In the genomic region with DNA sequence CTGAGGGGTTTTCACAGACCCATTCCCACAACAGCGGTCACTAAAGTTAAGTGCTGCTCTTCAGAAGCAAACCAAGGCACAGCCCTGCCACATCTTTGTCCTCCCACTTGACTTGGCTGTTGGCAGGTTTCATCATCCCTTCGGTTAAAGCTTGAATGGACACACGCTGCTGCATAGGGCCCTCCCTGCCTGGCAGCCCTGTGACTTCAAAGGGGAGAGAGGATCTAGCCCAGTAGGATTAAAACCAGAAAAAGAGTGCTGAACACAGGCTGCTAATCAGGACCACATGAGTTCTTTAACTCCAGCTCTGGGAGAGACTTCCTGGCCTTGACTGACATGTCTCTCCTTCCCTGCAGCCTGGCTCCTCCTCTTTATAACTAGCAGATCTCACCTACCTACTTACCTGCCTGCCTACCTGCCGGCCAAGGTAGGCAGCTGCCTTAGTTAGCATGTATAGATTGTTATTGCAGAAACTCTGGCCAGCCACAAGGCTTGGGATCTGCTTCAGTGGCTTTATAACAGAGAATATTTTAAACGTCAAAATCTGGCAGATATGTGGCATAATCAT, we compare ENCODE assay signal across 14 cellular contexts. TPM values are rescaled to one million over a fixed set of nuclear protein-coding genes. Genes with fewer than 3 reads are reported as not detected.
DNase-seq lines count a peak whose midpoint lies in the region; ATAC-seq and TF ChIP-seq lines count a peak whose summit lies in the region.
"Had no signal": no experiment of that assay in that cellular context is flagged by ENCODE, and none has a peak within 500 bp of the region (broad histone marks: within the 10 kb centered on the region; RNA-seq: fewer than 3 reads in every experiment).

No MANE protein-coding gene starts in this region.

- H3K4me1 Mint-ChIP-seq in endodermal cell: peaks cover 7% of the 10 kb centered on the region
- H3K4me1 Mint-ChIP-seq: activated CD4-positive, alpha-beta memory T cell treated with anti-CD3 and anti-CD28 coated beads, Interleukin-2, amount 10 ng/mL, durations not matched to agents 7 days and 5 days had no signal

- ATAC-seq in omental fat pad (ENCODE audit: low FRiP score) (peak; percentile 62), GM19035 (IDR thresholded peaks at IDR 0.05; ENCODE audit: unreplicated experiment) (no peak)

- no peaks in the 10 kb centered on the region for H3K4me1 ChIP-seq in endodermal cell (ENCODE audit: control insufficient read depth, insufficient read depth, low read length)

- H3K27ac Mint-ChIP-seq in endodermal cell: peak overlapping the region; percentile 12
- H3K27ac Mint-ChIP-seq: activated CD4-positive, alpha-beta memory T cell treated with anti-CD3 and anti-CD28 coated beads, Interleukin-2, amount 10 ng/mL, durations not matched to agents 7 days and 5 days had no signal

- H3K27me3 ChIP-seq in endodermal cell (ENCODE audit: control insufficient read depth, insufficient read depth, low read length, poor library complexity, severe bottlenecking): no peaks in the 10 kb centered on the region
- H3K27me3 ChIP-seq: ovary had no signal

- H3K27me3 Mint-ChIP-seq in endodermal cell (ENCODE audit: insufficient read depth): peaks cover 3% of the 10 kb centered on the region

- DNase-seq in DMS153 (lab: John Stamatoyannopoulos, UW) (peak; percentile 48), DMS153 treated with DMSO at 0.1 percent for 48 hours (lab: John Stamatoyannopoulos, UW; ENCODE audit: unreplicated experiment) (no peak), NCI-H510A (lab: John Stamatoyannopoulos, UW) (peak; percentile 76), endodermal cell (peak; percentile 82), omental fat pad (ENCODE audit: low spot score) (no peak), germinal center (ENCODE audit: low spot score) (no peak)
- no peak for DNase-seq in stimulated activated CD4-positive, alpha-beta T cell treated with anti-CD3 and anti-CD28 coated beads, Interleukin-15, amount 100 ng/mL, for 24 hours
- DNase-seq: activated CD4-positive, alpha-beta memory T cell treated with anti-CD3 and anti-CD28 coated beads, Interleukin-2, amount 10 ng/mL, durations not matched to agents 7 days and 5 days; activated gamma-delta T cell; NCI-H1694 treated with DMSO at 0.1 percent for 48 hours; ovary; trophoblast cell had no signal

- no peaks in the 10 kb centered on the region for H3K9me3 ChIP-seq in endodermal cell (ENCODE audit: control insufficient read depth, low read length)
- H3K9me3 ChIP-seq: ovary had no signal

- H3K9me3 Mint-ChIP-seq in endodermal cell: no peaks in the 10 kb centered on the region
- H3K9me3 Mint-ChIP-seq: activated CD4-positive, alpha-beta memory T cell treated with anti-CD3 and anti-CD28 coated beads, Interleukin-2, amount 10 ng/mL, durations not matched to agents 7 days and 5 days had no signal

- TF ChIP-seq CTCF in endodermal cell (conservative IDR thresholded peaks at IDR 0.05) (no peak), omental fat pad (IDR thresholded peaks at IDR 0.05) (no peak)

- no peak overlapping the region for H3K4me3 ChIP-seq in endodermal cell (ENCODE audit: low read length)
- H3K4me3 ChIP-seq: ovary had no signal

- H3K9ac ChIP-seq in endodermal cell (ENCODE audit: extremely low read depth, low read length, poor library complexity, severe bottlenecking): no peak overlapping the region

- 38% methylated on average over 4 of the region's 5 CpGs; no CpG with 5 or more reads in 1 of the 2 experiments for WGBS in endodermal cell (ENCODE audit: insufficient coverage in 1 of 2, insufficient read length in 1 of 2), 2 experiments

- H3K36me3 Mint-ChIP-seq in endodermal cell (ENCODE audit: low read depth): no peaks in the 10 kb centered on the region

- H3K36me3 ChIP-seq in endodermal cell (ENCODE audit: control insufficient read depth, insufficient read depth, low read length): no peaks in the 10 kb centered on the region
- H3K36me3 ChIP-seq: ovary had no signal

- H3K27ac ChIP-seq in endodermal cell (ENCODE audit: low read depth, low read length): peak overlapping the region; percentile 19
- H3K27ac ChIP-seq: 22Rv1, ovary had no signal

- no peak overlapping the region for H3K4me3 Mint-ChIP-seq in endodermal cell
- H3K4me3 Mint-ChIP-seq: activated CD4-positive, alpha-beta memory T cell treated with anti-CD3 and anti-CD28 coated beads, Interleukin-2, amount 10 ng/mL, durations not matched to agents 7 days and 5 days had no signal

RNA-seq across cellular contexts. Expression of a gene that starts 49.6 kb away (rescaled TPM):
- total RNA-seq in endodermal cell (not detected), omental fat pad (10 to 100 TPM; 10.7 to 63.7 (median 41.0) TPM)
- 0.75 TPM for polyA plus RNA-seq in endodermal cell (2013, experiment 1 of 2)
- 0.91 TPM for polyA plus RNA-seq in endodermal cell (2013, experiment 2 of 2)
- total RNA-seq: activated CD4-positive, alpha-beta memory T cell treated with anti-CD3 and anti-CD28 coated beads, Interleukin-2, amount 10 ng/mL, durations not matched to agents 7 days and 5 days had no signal

Comparison
In these comparisons a context has a peak if more than half of its experiments do, and no peak if none do; other contexts are left out.
1. DNase-seq: peak in DMS153 (single experiment), NCI-H510A (single experiment) and endodermal cell (single experiment); none in DMS153 treated with DMSO at 0.1 percent for 48 hours (single experiment), omental fat pad (single experiment), stimulated activated CD4-positive, alpha-beta T cell treated with anti-CD3 and anti-CD28 coated beads, Interleukin-15, amount 100 ng/mL, for 24 hours (single experiment) and germinal center (single experiment).
2. RNA of a gene that starts 49.6 kb away (total RNA-seq): 10.7 to 63.7 TPM in omental fat pad; not detected in endodermal cell; every median in the first group is over 10 times any median in the second.